1 cellular context compared by ENCODE assay signal in the genomic region with DNA sequence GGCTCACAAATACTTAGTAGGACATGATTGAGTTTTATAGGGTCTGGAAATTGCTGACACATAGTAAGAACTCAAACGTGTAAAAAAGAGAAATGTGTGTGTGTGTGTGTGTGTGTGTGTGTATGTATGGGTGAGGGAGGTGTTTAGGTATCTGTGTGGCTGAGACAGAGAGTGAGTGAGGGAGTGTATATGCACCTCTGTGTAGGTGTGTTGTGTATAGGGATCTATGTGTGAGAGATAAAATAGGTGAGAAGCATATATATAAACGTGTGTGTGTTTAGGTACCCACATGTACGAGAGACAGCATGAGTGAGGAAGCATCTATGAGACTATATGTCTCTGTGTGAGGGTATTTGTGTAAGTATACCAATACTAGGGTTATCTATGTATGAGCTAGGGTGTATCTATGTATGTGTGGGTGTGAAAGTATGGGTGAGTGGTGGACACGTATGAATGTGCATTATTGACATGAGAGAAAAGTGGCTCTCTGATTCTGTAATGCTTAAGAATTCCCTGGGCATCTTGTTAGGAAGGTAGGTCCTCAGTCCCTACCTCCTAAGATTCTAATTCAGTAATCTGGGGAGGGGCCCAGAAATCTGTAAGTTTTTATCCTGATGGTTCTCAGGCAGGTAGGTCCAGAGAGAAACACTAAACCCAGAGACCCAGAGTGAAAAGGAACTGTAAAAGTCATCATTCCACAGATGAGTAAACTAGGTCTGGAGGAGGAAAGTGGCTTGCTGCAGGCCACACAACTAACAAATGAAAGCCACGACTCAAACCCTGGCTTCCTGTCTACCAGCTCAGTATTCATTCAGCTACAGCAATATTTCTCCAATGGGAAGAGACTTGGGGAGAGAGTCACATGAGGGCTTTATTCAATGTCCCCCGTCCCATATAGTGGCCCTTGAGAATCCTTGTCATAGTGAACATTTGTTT.
A peak's percentile ranks its signal among the peaks of the same experiment; 100 is the strongest.
TF ChIP-seq lines count a peak whose summit lies in the region.

No MANE protein-coding gene starts in this region.

TF ChIP-seq in GM12878, 131 proteins besides CTCF, POLR2A, EP300 and RAD21:
- TF ChIP-seq RUNX3 (IDR thresholded peaks at IDR 0.05; ENCODE audit: low read length) (peak; percentile 53; the same call in 1 of the 2 replicates), YY1 (IDR thresholded peaks at IDR 0.05; ENCODE audit: low read depth, low read length) (no peak), TARDBP (IDR thresholded peaks at IDR 0.05; ENCODE audit: borderline replicate concordance) (no peak), ETV6 (conservative IDR thresholded peaks at IDR 0.05 in 1 of 2, IDR thresholded peaks at IDR 0.05 in 1 of 2; ENCODE audit: borderline replicate concordance in 1 of 2, low read depth in 1 of 2) (peak in 1 of 2 experiments; percentile 31; a peak in 1 of 4 replicates), SPI1 (IDR thresholded peaks at IDR 0.05; ENCODE audit: borderline replicate concordance, insufficient read depth, low read depth, low read length) (peak; percentile 43; the same call in 1 of the 2 replicates), NFIC (IDR thresholded peaks at IDR 0.05; ENCODE audit: low read depth, low read length) (peak; percentile 46; the same call in 1 of the 2 replicates)
